15 cellular contexts compared by ENCODE assay signal in the genomic region with DNA sequence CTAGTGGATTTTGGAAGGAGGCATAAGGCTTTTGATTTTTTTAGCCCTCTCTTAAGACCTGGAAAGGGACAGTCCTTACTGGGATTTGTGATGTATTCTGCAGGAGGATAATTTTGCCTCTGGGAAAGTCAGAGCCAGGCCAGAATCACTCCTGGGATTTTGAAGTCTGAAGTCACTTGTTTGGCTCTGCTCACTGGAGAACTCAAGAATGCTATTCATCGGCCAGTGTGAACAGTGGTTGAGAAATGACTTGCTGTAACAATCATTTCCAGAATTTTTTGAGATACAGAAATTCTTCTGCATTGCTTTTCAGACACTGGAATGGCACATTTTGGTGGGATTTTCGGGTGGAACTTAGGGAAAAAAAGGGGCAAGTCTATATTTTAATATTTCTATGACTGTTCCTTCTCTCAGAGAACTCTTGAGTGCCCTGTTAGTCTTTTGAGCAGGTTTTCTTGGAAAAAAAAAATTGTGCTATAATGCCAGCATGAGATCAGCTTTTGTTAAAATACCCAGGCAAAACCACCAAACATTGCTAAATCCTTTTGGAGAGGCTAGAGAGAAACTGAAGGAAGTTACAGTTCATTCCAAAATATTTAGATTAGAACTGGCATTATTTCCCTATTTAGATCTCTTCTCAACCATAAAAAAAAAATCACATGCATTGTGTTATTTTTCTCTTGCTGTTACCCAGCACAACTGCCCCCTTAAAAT. TPM values are rescaled to one million over a fixed set of nuclear protein-coding genes. Genes with fewer than 3 reads are reported as not detected.
DNase-seq lines count a peak whose midpoint lies in the region; ATAC-seq and TF ChIP-seq lines count a peak whose summit lies in the region.
"Had no signal": no experiment of that assay in that cellular context is flagged by ENCODE, and none has a peak within 500 bp of the region (broad histone marks: within the 10 kb centered on the region; RNA-seq: fewer than 3 reads in every experiment).

No MANE protein-coding gene starts in this region.

- intact Hi-C loops in Right ventricle myocardium superior (cut with DNase I) (no loop called here), vagina (cut with DNase I) (no loop called here)

- TF ChIP-seq CTCF in right atrium auricular region (IDR thresholded peaks at IDR 0.05) (no peak), cardiac fibroblast (IDR thresholded peaks at IDR 0.05; ENCODE audit: low read depth, low read length) (no peak), vagina (IDR thresholded peaks at IDR 0.05) (no peak)

- H3K9me3 ChIP-seq in right atrium auricular region = no peaks in the 10 kb centered on the region
- H3K9me3 ChIP-seq in vagina = no peaks in the 10 kb centered on the region
- H3K9me3 ChIP-seq: gastrocnemius medialis had no signal

- peaks cover 0 to 34% of the 10 kb centered on the region in 2 donors for H3K4me1 ChIP-seq in right atrium auricular region
- peaks cover 12% of the 10 kb centered on the region for H3K4me1 ChIP-seq in vagina

- ATAC-seq in Right ventricle myocardium superior (ENCODE audit: poor library complexity) = peak; percentile 69
- no peak for ATAC-seq in GM18511 (IDR thresholded peaks at IDR 0.05; ENCODE audit: unreplicated experiment)
- ATAC-seq: gastrocnemius medialis had no signal

- H3K36me3 ChIP-seq in right atrium auricular region (no peaks in the 10 kb centered on the region), vagina (no peaks in the 10 kb centered on the region)
- H3K36me3 ChIP-seq: gastrocnemius medialis had no signal

- DNase-seq in Right ventricle myocardium superior (no peak), right atrium auricular region (ENCODE audit: low spot score) (no peak), cardiac fibroblast (ENCODE audit: low read depth in 2 of 2) (peak; percentile 82 to 85), iris pigment epithelial cell (ENCODE audit: low read depth) (peak; percentile 80), vagina (ENCODE audit: extremely low spot score in 2 of 2) (no peak), NK-92 (lab: John Stamatoyannopoulos, UW; ENCODE audit: unreplicated experiment) (no peak), T-helper 9 cell (no peak)
- DNase-seq: activated CD4-positive, CD25-positive, alpha-beta regulatory T cell; gastrocnemius medialis; NCI-H510A; posterior cingulate gyrus; SHP77 treated with DMSO at 0.1 percent for 48 hours had no signal

- H3K27ac ChIP-seq in right atrium auricular region (peak overlapping the region in 1 of 2 donors; percentile 44), vagina (no peak overlapping the region)
- H3K27ac ChIP-seq: gastrocnemius medialis had no signal

- TF ChIP-seq POLR2A in vagina (IDR thresholded peaks at IDR 0.05) = no peak

- H3K4me3 ChIP-seq in right atrium auricular region (no peak overlapping the region), cardiac fibroblast (replicated peaks in 1 of 2; ENCODE audit: low read depth in 2 of 2, low read length in 2 of 2) (no peak overlapping the region), vagina (no peak overlapping the region)
- H3K4me3 ChIP-seq: gastrocnemius medialis, lung had no signal

- H3K27me3 ChIP-seq in right atrium auricular region (no peaks in the 10 kb centered on the region), vagina (no peaks in the 10 kb centered on the region)
- H3K27me3 ChIP-seq: gastrocnemius medialis had no signal

RNA-seq across cellular contexts. Expression of a gene that starts 26.1 kb away (rescaled TPM):
- total RNA-seq in Right ventricle myocardium superior = 39.1 TPM
- total RNA-seq in right atrium auricular region = 10 to 100 TPM; 13.4 to 15.0 TPM
- total RNA-seq in vagina = 2.9 TPM
- total RNA-seq: activated T-helper 1 cell treated with anti-CD3 and anti-CD28 coated beads, Interleukin-12 subunit alpha, Interleukin-12 subunit beta, Interleukin-2, Interleukin-4 antibody, amounts not matched to agents 30 ng/mL and 10 ng/mL and 1 ng/mL, durations not matched to agents 14 hours and 24 hours and 36 hours had no signal

RNA-seq across cellular contexts. Expression of a gene that starts 44.5 kb away (rescaled TPM):
- total RNA-seq in Right ventricle myocardium superior (51.5 TPM), right atrium auricular region (10 to 100 TPM; 52.4 to 61.1 TPM), vagina (44.7 TPM)
- total RNA-seq: activated T-helper 1 cell treated with anti-CD3 and anti-CD28 coated beads, Interleukin-12 subunit alpha, Interleukin-12 subunit beta, Interleukin-2, Interleukin-4 antibody, amounts not matched to agents 30 ng/mL and 10 ng/mL and 1 ng/mL, durations not matched to agents 14 hours and 24 hours and 36 hours had no signal

Comparison
In these comparisons a context has a peak if more than half of its experiments do, and no peak if none do; other contexts are left out.
1. DNase-seq: peak in cardiac fibroblast (2 of 2) and iris pigment epithelial cell (single experiment); none in Right ventricle myocardium superior (single experiment), right atrium auricular region (single experiment), vagina (0 of 2), NK-92 (single experiment) and T-helper 9 cell (single experiment).